ENCODE assay signal across 2 cellular contexts in the genomic region with DNA sequence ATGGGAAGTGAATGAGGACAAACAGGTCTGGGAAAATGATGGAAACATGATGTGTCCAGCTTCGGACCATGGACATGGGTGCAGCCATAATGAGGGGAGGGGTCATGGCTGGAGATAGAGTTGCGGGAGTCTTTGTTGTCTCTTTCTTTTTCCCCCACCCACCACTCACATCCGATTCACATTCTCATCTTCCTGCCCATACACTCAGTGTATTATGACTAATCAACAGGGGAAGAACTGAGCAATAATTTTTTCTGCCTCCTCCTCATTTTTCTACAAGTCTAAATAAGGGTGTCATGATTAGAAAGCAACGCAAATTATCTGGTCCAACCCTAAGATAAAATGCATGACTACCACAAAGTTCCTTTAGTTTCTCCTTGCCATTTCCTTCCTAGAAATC.
TF ChIP-seq lines count a peak whose summit lies in the region.

No MANE protein-coding gene starts in this region.

TF ChIP-seq in SK-N-SH, 30 proteins besides CTCF, POLR2A, EP300 and RAD21 (continued from another document):
- TF ChIP-seq, protein P1, sequence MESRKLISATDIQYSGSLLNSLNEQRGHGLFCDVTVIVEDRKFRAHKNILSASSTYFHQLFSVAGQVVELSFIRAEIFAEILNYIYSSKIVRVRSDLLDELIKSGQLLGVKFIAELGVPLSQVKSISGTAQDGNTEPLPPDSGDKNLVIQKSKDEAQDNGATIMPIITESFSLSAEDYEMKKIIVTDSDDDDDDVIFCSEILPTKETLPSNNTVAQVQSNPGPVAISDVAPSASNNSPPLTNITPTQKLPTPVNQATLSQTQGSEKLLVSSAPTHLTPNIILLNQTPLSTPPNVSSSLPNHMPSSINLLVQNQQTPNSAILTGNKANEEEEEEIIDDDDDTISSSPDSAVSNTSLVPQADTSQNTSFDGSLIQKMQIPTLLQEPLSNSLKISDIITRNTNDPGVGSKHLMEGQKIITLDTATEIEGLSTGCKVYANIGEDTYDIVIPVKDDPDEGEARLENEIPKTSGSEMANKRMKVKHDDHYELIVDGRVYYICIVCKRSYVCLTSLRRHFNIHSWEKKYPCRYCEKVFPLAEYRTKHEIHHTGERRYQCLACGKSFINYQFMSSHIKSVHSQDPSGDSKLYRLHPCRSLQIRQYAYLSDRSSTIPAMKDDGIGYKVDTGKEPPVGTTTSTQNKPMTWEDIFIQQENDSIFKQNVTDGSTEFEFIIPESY (IDR thresholded peaks at IDR 0.05; ENCODE audit: borderline replicate concordance, low read depth): no peak
- TF ChIP-seq TCF12 (IDR thresholded peaks at IDR 0.05) (no peak), SIN3A (IDR thresholded peaks at IDR 0.05; ENCODE audit: borderline replicate concordance, low read depth, low read length) (no peak), FOSL2 (IDR thresholded peaks at IDR 0.05; ENCODE audit: borderline replicate concordance, low read depth) (no peak), FOXJ3 (CRISPR knock-in tag; IDR thresholded peaks at IDR 0.05) (no peak)
- TF ChIP-seq, protein P2, sequence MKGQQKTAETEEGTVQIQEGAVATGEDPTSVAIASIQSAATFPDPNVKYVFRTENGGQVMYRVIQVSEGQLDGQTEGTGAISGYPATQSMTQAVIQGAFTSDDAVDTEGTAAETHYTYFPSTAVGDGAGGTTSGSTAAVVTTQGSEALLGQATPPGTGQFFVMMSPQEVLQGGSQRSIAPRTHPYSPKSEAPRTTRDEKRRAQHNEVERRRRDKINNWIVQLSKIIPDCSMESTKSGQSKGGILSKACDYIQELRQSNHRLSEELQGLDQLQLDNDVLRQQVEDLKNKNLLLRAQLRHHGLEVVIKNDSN (IDR thresholded peaks at IDR 0.05; ENCODE audit: borderline replicate concordance, low read depth): no peak

TF ChIP-seq in SK-N-SH treated with all-trans-retinoic acid at 6 μM for 48 hours, 23 proteins besides CTCF, POLR2A, EP300 and RAD21 (continued from another document):
- TF ChIP-seq, protein P3, sequence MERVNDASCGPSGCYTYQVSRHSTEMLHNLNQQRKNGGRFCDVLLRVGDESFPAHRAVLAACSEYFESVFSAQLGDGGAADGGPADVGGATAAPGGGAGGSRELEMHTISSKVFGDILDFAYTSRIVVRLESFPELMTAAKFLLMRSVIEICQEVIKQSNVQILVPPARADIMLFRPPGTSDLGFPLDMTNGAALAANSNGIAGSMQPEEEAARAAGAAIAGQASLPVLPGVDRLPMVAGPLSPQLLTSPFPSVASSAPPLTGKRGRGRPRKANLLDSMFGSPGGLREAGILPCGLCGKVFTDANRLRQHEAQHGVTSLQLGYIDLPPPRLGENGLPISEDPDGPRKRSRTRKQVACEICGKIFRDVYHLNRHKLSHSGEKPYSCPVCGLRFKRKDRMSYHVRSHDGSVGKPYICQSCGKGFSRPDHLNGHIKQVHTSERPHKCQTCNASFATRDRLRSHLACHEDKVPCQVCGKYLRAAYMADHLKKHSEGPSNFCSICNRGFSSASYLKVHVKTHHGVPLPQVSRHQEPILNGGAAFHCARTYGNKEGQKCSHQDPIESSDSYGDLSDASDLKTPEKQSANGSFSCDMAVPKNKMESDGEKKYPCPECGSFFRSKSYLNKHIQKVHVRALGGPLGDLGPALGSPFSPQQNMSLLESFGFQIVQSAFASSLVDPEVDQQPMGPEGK (CRISPR knock-in tag; IDR thresholded peaks at IDR 0.05; ENCODE audit: borderline replicate concordance): no peak
- TF ChIP-seq ZNF565 (CRISPR knock-in tag; conservative IDR thresholded peaks at IDR 0.05; ENCODE audit: low read depth) (no peak), TCF4 (CRISPR knock-in tag; IDR thresholded peaks at IDR 0.05; ENCODE audit: borderline replicate concordance) (no peak), BACH2 (CRISPR knock-in tag; IDR thresholded peaks at IDR 0.05; ENCODE audit: borderline replicate concordance) (no peak), PPARA (CRISPR knock-in tag; IDR thresholded peaks at IDR 0.05; ENCODE audit: borderline replicate concordance) (no peak), POU6F1 (CRISPR knock-in tag; IDR thresholded peaks at IDR 0.05; ENCODE audit: borderline replicate concordance, low read depth) (no peak), ZFP30 (CRISPR knock-in tag; IDR thresholded peaks at IDR 0.05) (no peak), ZC3H10 (CRISPR knock-in tag; IDR thresholded peaks at IDR 0.05) (no peak), ISL1 (CRISPR knock-in tag; IDR thresholded peaks at IDR 0.05) (no peak), OSR1 (CRISPR knock-in tag; IDR thresholded peaks at IDR 0.05) (no peak), RARB (CRISPR knock-in tag; IDR thresholded peaks at IDR 0.05) (no peak), ZNF70 (CRISPR knock-in tag; IDR thresholded peaks at IDR 0.05) (no peak), SNAI2 (CRISPR knock-in tag; IDR thresholded peaks at IDR 0.05) (no peak), ZNF8 (CRISPR knock-in tag; IDR thresholded peaks at IDR 0.05) (no peak), CSRNP3 (CRISPR knock-in tag; IDR thresholded peaks at IDR 0.05) (no peak), ARNTL (CRISPR knock-in tag; IDR thresholded peaks at IDR 0.05; ENCODE audit: borderline replicate concordance, low read depth) (no peak), GLIS3 (CRISPR knock-in tag; IDR thresholded peaks at IDR 0.05) (no peak), ESRRG (CRISPR knock-in tag; IDR thresholded peaks at IDR 0.05) (no peak)
- TF ChIP-seq, protein P4, sequence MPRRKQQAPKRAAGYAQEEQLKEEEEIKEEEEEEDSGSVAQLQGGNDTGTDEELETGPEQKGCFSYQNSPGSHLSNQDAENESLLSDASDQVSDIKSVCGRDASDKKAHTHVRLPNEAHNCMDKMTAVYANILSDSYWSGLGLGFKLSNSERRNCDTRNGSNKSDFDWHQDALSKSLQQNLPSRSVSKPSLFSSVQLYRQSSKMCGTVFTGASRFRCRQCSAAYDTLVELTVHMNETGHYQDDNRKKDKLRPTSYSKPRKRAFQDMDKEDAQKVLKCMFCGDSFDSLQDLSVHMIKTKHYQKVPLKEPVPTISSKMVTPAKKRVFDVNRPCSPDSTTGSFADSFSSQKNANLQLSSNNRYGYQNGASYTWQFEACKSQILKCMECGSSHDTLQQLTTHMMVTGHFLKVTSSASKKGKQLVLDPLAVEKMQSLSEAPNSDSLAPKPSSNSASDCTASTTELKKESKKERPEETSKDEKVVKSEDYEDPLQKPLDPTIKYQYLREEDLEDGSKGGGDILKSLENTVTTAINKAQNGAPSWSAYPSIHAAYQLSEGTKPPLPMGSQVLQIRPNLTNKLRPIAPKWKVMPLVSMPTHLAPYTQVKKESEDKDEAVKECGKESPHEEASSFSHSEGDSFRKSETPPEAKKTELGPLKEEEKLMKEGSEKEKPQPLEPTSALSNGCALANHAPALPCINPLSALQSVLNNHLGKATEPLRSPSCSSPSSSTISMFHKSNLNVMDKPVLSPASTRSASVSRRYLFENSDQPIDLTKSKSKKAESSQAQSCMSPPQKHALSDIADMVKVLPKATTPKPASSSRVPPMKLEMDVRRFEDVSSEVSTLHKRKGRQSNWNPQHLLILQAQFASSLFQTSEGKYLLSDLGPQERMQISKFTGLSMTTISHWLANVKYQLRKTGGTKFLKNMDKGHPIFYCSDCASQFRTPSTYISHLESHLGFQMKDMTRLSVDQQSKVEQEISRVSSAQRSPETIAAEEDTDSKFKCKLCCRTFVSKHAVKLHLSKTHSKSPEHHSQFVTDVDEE (CRISPR knock-in tag; IDR thresholded peaks at IDR 0.05): no peak
